In the genomic region with DNA sequence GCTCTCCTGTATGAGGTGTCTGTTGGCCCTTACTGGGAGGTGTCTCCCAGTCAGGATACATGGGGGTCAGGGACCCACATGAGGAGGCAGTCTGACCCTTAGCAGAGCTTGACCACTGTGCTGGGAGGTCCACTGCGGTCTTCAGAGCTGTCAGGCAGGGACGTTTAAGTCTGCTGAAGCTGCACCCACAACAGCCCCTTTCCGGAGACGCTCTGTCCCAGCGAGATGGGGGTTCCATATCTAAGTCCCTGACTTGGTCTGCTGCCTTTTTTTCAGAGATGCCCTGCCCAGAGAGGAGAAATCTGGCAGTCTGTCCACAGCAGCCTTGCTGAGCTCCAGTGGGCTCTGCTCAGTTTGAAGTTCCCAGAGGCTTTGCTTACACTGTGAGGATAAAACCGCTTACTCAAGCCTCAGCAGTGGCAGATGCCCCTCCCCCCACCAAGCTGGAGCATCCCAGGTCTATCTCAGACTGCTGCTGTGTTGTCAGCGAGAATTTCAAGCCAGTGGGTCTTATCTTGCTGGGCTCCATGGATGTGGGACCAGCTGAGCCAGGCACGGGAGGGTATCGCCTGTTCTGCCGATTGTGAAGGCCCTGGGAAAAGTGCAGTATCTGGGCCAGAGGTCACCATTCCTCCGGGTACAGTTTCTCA, we compare ENCODE assay signal across 28 cellular contexts.
"Had no signal": no experiment of that assay in that cellular context is flagged by ENCODE, and none has a peak within 500 bp of the region (broad histone marks: within the 10 kb centered on the region; RNA-seq: fewer than 3 reads in every experiment).

No MANE protein-coding gene starts in this region.

- H3K27ac Mint-ChIP-seq: activated naive CD4-positive, alpha-beta T cell treated with anti-CD3 and anti-CD28 coated beads, Interleukin-2, amount 10 ng/mL, durations not matched to agents 7 days and 5 days; activated naive CD8-positive, alpha-beta T cell treated with anti-CD3 and anti-CD28 coated beads, Interleukin-2, amount 10 ng/mL, durations not matched to agents 7 days and 5 days; nephron; stimulated activated naive CD8-positive, alpha-beta T cell treated with anti-CD3 and anti-CD28 coated beads, Interleukin-15, Interleukin-2, amounts not matched to agents 100 ng/mL and 50 ng/mL, for 24 hours had no signal

- H3K4me1 Mint-ChIP-seq: nephron had no signal

- H3K27me3 ChIP-seq: brain microvascular endothelial cell, esophagus squamous epithelium, pancreas, upper lobe of right lung had no signal

- H3K4me3 ChIP-seq: esophagus squamous epithelium, left ventricle myocardium inferior, lung, pancreas, prostate gland, skin epidermis, upper lobe of right lung had no signal

- H3K4me3 Mint-ChIP-seq: activated naive CD4-positive, alpha-beta T cell treated with anti-CD3 and anti-CD28 coated beads, Interleukin-2, amount 10 ng/mL, durations not matched to agents 7 days and 5 days; activated naive CD8-positive, alpha-beta T cell treated with anti-CD3 and anti-CD28 coated beads, Interleukin-2, amount 10 ng/mL, durations not matched to agents 7 days and 5 days; nephron; stimulated activated naive CD8-positive, alpha-beta T cell treated with anti-CD3 and anti-CD28 coated beads, Interleukin-15, Interleukin-2, amounts not matched to agents 100 ng/mL and 50 ng/mL, for 24 hours had no signal

- H3K9me3 ChIP-seq: esophagus squamous epithelium, pancreas, prostate gland, upper lobe of right lung had no signal

- H3K4me1 ChIP-seq: esophagus squamous epithelium, left ventricle myocardium inferior, pancreas, prostate gland, upper lobe of right lung had no signal

- H3K27me3 Mint-ChIP-seq: activated naive CD4-positive, alpha-beta T cell treated with anti-CD3 and anti-CD28 coated beads, Interleukin-2, amount 10 ng/mL, durations not matched to agents 7 days and 5 days; activated naive CD8-positive, alpha-beta T cell treated with anti-CD3 and anti-CD28 coated beads, Interleukin-2, amount 10 ng/mL, durations not matched to agents 7 days and 5 days had no signal

- ATAC-seq: activated CD4-positive, CD25-positive, alpha-beta regulatory T cell treated with anti-CD3 and anti-CD28 coated beads, Interleukin-2, amount 50 U/mL, for 24 hours; pancreas; sciatic nerve; upper lobe of right lung had no signal

- DNase-seq: activated CD4-positive, alpha-beta T cell treated with anti-CD3 and anti-CD28 coated beads for 48 hours; activated CD4-positive, alpha-beta T cell treated with anti-CD3 and anti-CD28 coated beads, Interleukin-2, amount 50 U/mL, for 48 hours; activated CD8-positive, alpha-beta memory T cell treated with anti-CD3 and anti-CD28 coated beads for 24 hours; activated gamma-delta T cell; activated naive CD4-positive, alpha-beta T cell treated with anti-CD3 and anti-CD28 coated beads, Interleukin-2, amount 10 ng/mL, durations not matched to agents 7 days and 5 days; activated naive CD8-positive, alpha-beta T cell treated with anti-CD3 and anti-CD28 coated beads, Interleukin-2, amount 10 ng/mL, durations not matched to agents 7 days and 5 days; amniotic stem cell; brain microvascular endothelial cell; caudate nucleus; esophagus squamous epithelium; hypothalamus; immature natural killer cell; kidney glomerular epithelial cell; left ventricle myocardium inferior; nucleus accumbens; pancreas; retina; stimulated activated CD4-positive, alpha-beta T cell treated with anti-CD3 and anti-CD28 coated beads, Interleukin-12 subunit alpha, Interleukin-12 subunit beta, amount 100 ng/mL, for 4 hours; stimulated activated CD4-positive, alpha-beta T cell treated with anti-CD3 and anti-CD28 coated beads, Interleukin-4, amount 100 ng/mL, for 1 hour; upper lobe of right lung had no signal

- H3K36me3 Mint-ChIP-seq: activated naive CD4-positive, alpha-beta T cell treated with anti-CD3 and anti-CD28 coated beads, Interleukin-2, amount 10 ng/mL, durations not matched to agents 7 days and 5 days; activated naive CD8-positive, alpha-beta T cell treated with anti-CD3 and anti-CD28 coated beads, Interleukin-2, amount 10 ng/mL, durations not matched to agents 7 days and 5 days; immature natural killer cell had no signal

- H3K9me3 Mint-ChIP-seq: activated naive CD4-positive, alpha-beta T cell treated with anti-CD3 and anti-CD28 coated beads, Interleukin-2, amount 10 ng/mL, durations not matched to agents 7 days and 5 days; stimulated activated naive CD8-positive, alpha-beta T cell treated with anti-CD3 and anti-CD28 coated beads, Interleukin-15, Interleukin-2, amounts not matched to agents 100 ng/mL and 50 ng/mL, for 24 hours had no signal

- H3K36me3 ChIP-seq: brain microvascular endothelial cell, esophagus squamous epithelium, left ventricle myocardium inferior, pancreas, prostate gland, upper lobe of right lung had no signal

- H3K27ac ChIP-seq: brain microvascular endothelial cell, epithelial cell of prostate, esophagus squamous epithelium, left ventricle myocardium inferior, pancreas, prostate gland, skin epidermis, upper lobe of right lung had no signal
